Comparison of ENCODE assay signal across 8 cellular contexts in genomic region chr13:76886292-76887061, GRCh38. TPM values are rescaled to one million over a fixed set of nuclear protein-coding genes. Genes with fewer than 3 reads are reported as not detected.
DNase-seq lines count a peak whose midpoint lies in the region; ATAC-seq and TF ChIP-seq lines count a peak whose summit lies in the region.

Gene KCTD12, minus strand, starts transcription at chr13:76886405. Its CDS starts 257 bp downstream, at chr13:76886148.

- DNase-seq in AG10803 (ENCODE audit: low read depth) (peak; percentile 83), NCI-H774 (lab: John Stamatoyannopoulos, UW) (peak; percentile 58), mesothelial cell of epicardium (ENCODE audit: low spot score in 2 of 2, unreplicated experiment in 2 of 2) (peak; percentile 75 to 85)
- peak; percentile 35 for DNase-seq in activated CD8-positive, alpha-beta memory T cell treated with anti-CD3 and anti-CD28 coated beads, Interleukin-2, amount 50 U/mL, for 24 hours (ENCODE audit: extremely low read depth)
- peak; percentile 49 for DNase-seq in stimulated activated CD8-positive, alpha-beta memory T cell treated with anti-CD3 and anti-CD28 coated beads, Interleukin-15, amount 100 ng/mL, for 24 hours (ENCODE audit: low read depth)

- no peaks in the 10 kb centered on the region for H3K36me3 Mint-ChIP-seq in mesothelial cell of epicardium

- H3K4me1 Mint-ChIP-seq in mesothelial cell of epicardium: peaks cover 29% of the 10 kb centered on the region

- peak; percentile 84 for ATAC-seq in GM18907 (IDR thresholded peaks at IDR 0.05; ENCODE audit: unreplicated experiment)
- ATAC-seq in HG03135 (IDR thresholded peaks at IDR 0.05; ENCODE audit: unreplicated experiment): peak; percentile 70

- H3K9me3 Mint-ChIP-seq in mesothelial cell of epicardium: no peaks in the 10 kb centered on the region

- TF ChIP-seq CTCF in AG10803 (conservative IDR thresholded peaks at IDR 0.05; ENCODE audit: low read length): peak; percentile 19; the same call in 1 of the 2 replicates
- TF ChIP-seq CTCF in mesothelial cell of epicardium (IDR thresholded peaks at IDR 0.05; ENCODE audit: unreplicated experiment): no peak

- in situ Hi-C loops in endometrial microvascular endothelial cells (cut with HindIII; ENCODE audit: inconsistent ontology term, low pct_unique_long_range_greater_than_20kb, low sequenced_read_pairs): loop anchor here (25.0 kb wide), 1 partner anchor 174 kb away; no protein-coding TSS in a partner anchor

- H3K4me3 Mint-ChIP-seq in mesothelial cell of epicardium: peak within 1 kb of the TSS; percentile 84

- H3K27me3 Mint-ChIP-seq in mesothelial cell of epicardium (ENCODE audit: low read depth): peaks cover 75% of the 10 kb centered on the region

- H3K4me3 ChIP-seq in AG10803 (ENCODE audit: low read length): peak within 1 kb of the TSS; percentile 71

- H3K27ac Mint-ChIP-seq in mesothelial cell of epicardium: peak within 1 kb of the TSS; percentile 92

RNA-seq across cellular contexts. Expression of gene KCTD12, which starts in this region (rescaled TPM):
- total RNA-seq in endometrial microvascular endothelial cells (ENCODE audit: inconsistent ontology term): 205 TPM
- 121 to 142 TPM (median 142 TPM) in 3 replicates for total RNA-seq in mesothelial cell of epicardium

Comparison
In these comparisons a context has a peak if more than half of its experiments do, and no peak if none do; other contexts are left out.
1. Peak in every context shown above with its lines: DNase-seq, ATAC-seq and H3K4me3 ChIP-seq.